In genomic region chr2:38652431-38653273, GRCh38 we compare ENCODE assay signal across 11 cellular contexts. TPM values are rescaled to one million over a fixed set of nuclear protein-coding genes. Genes with fewer than 3 reads are reported as not detected.
DNase-seq lines count a peak whose midpoint lies in the region; ATAC-seq, FAIRE-seq and TF ChIP-seq lines count a peak whose summit lies in the region.
"Had no signal": no experiment of that assay in that cellular context is flagged by ENCODE, and none has a peak within 500 bp of the region (broad histone marks: within the 10 kb centered on the region; RNA-seq: fewer than 3 reads in every experiment).

No MANE protein-coding gene starts in this region.

- no peak overlapping the region for H3K9ac ChIP-seq in OCI-LY3 (ENCODE audit: low read length)

- H3K9me3 ChIP-seq in OCI-LY3 (ENCODE audit: insufficient read depth, low read length), result no peaks in the 10 kb centered on the region
- H3K9me3 ChIP-seq in effector memory CD4-positive, alpha-beta T cell (ENCODE audit: control insufficient read depth, low read length), result no peaks in the 10 kb centered on the region

- H3K27me3 Mint-ChIP-seq in CD14-positive monocyte (ENCODE audit: low read depth in 3 of 3) (peaks cover 0 to 7% (median 0%) of the 10 kb centered on the region in 3 donors), endothelial cell (ENCODE audit: unreplicated experiment) (peaks cover 4% of the 10 kb centered on the region)

- H3K27me3 ChIP-seq in OCI-LY3 (ENCODE audit: low read depth, low read length), result peaks cover 4% of the 10 kb centered on the region; the same call in 1 of the 2 replicates
- no peaks in the 10 kb centered on the region for H3K27me3 ChIP-seq in effector memory CD4-positive, alpha-beta T cell (replicated peaks; ENCODE audit: control insufficient read depth, insufficient read depth, low read length, poor library complexity, severe bottlenecking)

- no peak overlapping the region for H2AFZ ChIP-seq in OCI-LY3 (ENCODE audit: low read depth, low read length)

- intact Hi-C loops in CD14-positive monocyte (cut with micrococcal nuclease), result loop anchor here in 1 of 2 donors (5.0 kb wide), 1 partner anchor 35 kb away; no protein-coding TSS in a partner anchor

- H3K36me3 ChIP-seq in OCI-LY3 (replicated peaks; ENCODE audit: low read depth, low read length), result no peaks in the 10 kb centered on the region
- no peaks in the 10 kb centered on the region for H3K36me3 ChIP-seq in effector memory CD4-positive, alpha-beta T cell (ENCODE audit: control insufficient read depth, insufficient read depth, low read length)

- peaks cover 20 to 28% (median 24%) of the 10 kb centered on the region in 7 donors for H3K9me3 Mint-ChIP-seq in CD14-positive monocyte
- peaks cover 8% of the 10 kb centered on the region for H3K9me3 Mint-ChIP-seq in endothelial cell (ENCODE audit: unreplicated experiment)

- no peak for TF ChIP-seq POLR2A in GM12891 (IDR thresholded peaks at IDR 0.05; ENCODE audit: low read depth, low read length)

- peak overlapping the region in 1 of 2 donors; percentile 32 for H3K4me3 Mint-ChIP-seq in CD14-positive monocyte
- H3K4me3 Mint-ChIP-seq in endothelial cell (ENCODE audit: unreplicated experiment), result no peak overlapping the region

- peak overlapping the region; percentile 35 for H3K4me2 ChIP-seq in OCI-LY3 (ENCODE audit: low read length)

- peak overlapping the region in 4 of 7 donors; percentile 1 to 65 (median 32) for H3K27ac Mint-ChIP-seq in CD14-positive monocyte
- H3K27ac Mint-ChIP-seq in endothelial cell (ENCODE audit: unreplicated experiment), result no peak overlapping the region

- no peaks in the 10 kb centered on the region for H4K20me1 ChIP-seq in OCI-LY3 (ENCODE audit: insufficient read depth, low read length)

- no peaks in the 10 kb centered on the region for H3K79me2 ChIP-seq in OCI-LY3 (ENCODE audit: low read length)

- H3K4me1 ChIP-seq in OCI-LY3 (ENCODE audit: low read length), result peaks cover 28% of the 10 kb centered on the region
- peaks cover 26% of the 10 kb centered on the region for H3K4me1 ChIP-seq in effector memory CD4-positive, alpha-beta T cell (ENCODE audit: control insufficient read depth, insufficient read depth, low read length, poor library complexity, severe bottlenecking)

- no peak for FAIRE-seq in GM12891 (lab: Jason Lieb, UNC)

- ATAC-seq in HG03139 (IDR thresholded peaks at IDR 0.05; ENCODE audit: unreplicated experiment), result no peak

- H3K27ac ChIP-seq in OCI-LY3 (ENCODE audit: low read length), result peak overlapping the region; percentile 4; the same call in 1 of the 2 replicates
- H3K27ac ChIP-seq in effector memory CD4-positive, alpha-beta T cell (ENCODE audit: insufficient read depth, low read length, poor library complexity, severe bottlenecking), result peak overlapping the region; percentile 65

- DNase-seq in CD14-positive monocyte (ENCODE audit: low spot score), result no peak
- no peak for DNase-seq in GM12891 (ENCODE audit: insufficient read length, low spot score)
- no peak for DNase-seq in effector memory CD4-positive, alpha-beta T cell
- DNase-seq in endothelial cell (ENCODE audit: low spot score), result no peak
- DNase-seq in NCI-H2081 treated with DMSO at 0.1 percent for 48 hours (lab: John Stamatoyannopoulos, UW), result no peak
- no peak for DNase-seq in NCI-H128 (lab: John Stamatoyannopoulos, UW; ENCODE audit: unreplicated experiment)
- DNase-seq: dermis blood vessel endothelial cell, NCI-H345, SW 1271 had no signal

- no peak overlapping the region for H3K4me3 ChIP-seq in OCI-LY3 (ENCODE audit: low read length)
- no peak overlapping the region for H3K4me3 ChIP-seq in effector memory CD4-positive, alpha-beta T cell (ENCODE audit: insufficient read depth, low read depth, low read length, poor library complexity, severe bottlenecking)

- TF ChIP-seq CTCF in CD14-positive monocyte (IDR thresholded peaks at IDR 0.05) (no peak), OCI-LY3 (IDR thresholded peaks at IDR 0.05; ENCODE audit: low read depth, low read length) (no peak), endothelial cell (IDR thresholded peaks at IDR 0.05; ENCODE audit: unreplicated experiment) (no peak)

- H3K4me1 Mint-ChIP-seq in CD14-positive monocyte, result peaks cover 47% of the 10 kb centered on the region
- H3K4me1 Mint-ChIP-seq in endothelial cell (ENCODE audit: unreplicated experiment), result peaks cover 5% of the 10 kb centered on the region

- peaks cover 5 to 8% of the 10 kb centered on the region in 2 donors for H3K36me3 Mint-ChIP-seq in CD14-positive monocyte
- no peaks in the 10 kb centered on the region for H3K36me3 Mint-ChIP-seq in endothelial cell (ENCODE audit: low read depth, unreplicated experiment)

TF ChIP-seq in GM12891, 5 proteins besides CTCF, POLR2A, EP300 and RAD21:
- TF ChIP-seq PAX5 (IDR thresholded peaks at IDR 0.05; ENCODE audit: insufficient read depth, low read length, severe bottlenecking) (no peak), SPI1 (IDR thresholded peaks at IDR 0.05; ENCODE audit: low read depth, low read length) (peak; percentile 90)

RNA-seq across cellular contexts. Expression of gene GALM, which starts 13.3 kb away (rescaled TPM):
- 1 to 10 TPM; 3.0 to 3.6 TPM for polyA plus RNA-seq in CD14-positive monocyte
- 24.9 TPM for polyA plus RNA-seq in GM12891 (2012; ENCODE audit: low read depth, missing spikeins)
- 13.0 TPM for total RNA-seq in endothelial cell (ENCODE audit: unreplicated experiment)

RNA-seq across cellular contexts. Expression of gene HNRNPLL, which starts 49.9 kb away (rescaled TPM):
- polyA plus RNA-seq in CD14-positive monocyte, result 10 to 100 TPM; 13.8 to 16.8 TPM
- polyA plus RNA-seq in GM12891 (2012; ENCODE audit: low read depth, missing spikeins), result 30.7 TPM
- total RNA-seq in endothelial cell (ENCODE audit: unreplicated experiment), result 57.1 TPM
